ENCODE assay signal across 8 cellular contexts in genomic region chr11:57482782-57483569, GRCh38. TPM values are rescaled to one million over a fixed set of nuclear protein-coding genes. Genes with fewer than 3 reads are reported as not detected.
DNase-seq lines count a peak whose midpoint lies in the region; ATAC-seq, FAIRE-seq and TF ChIP-seq lines count a peak whose summit lies in the region.

No MANE protein-coding gene starts in this region.

- no peaks in the 10 kb centered on the region for H3K9me3 ChIP-seq in CD8-positive, alpha-beta T cell (ENCODE audit: low read length)
- no peaks in the 10 kb centered on the region for H3K9me3 ChIP-seq in Peyer's patch

- peak overlapping the region; percentile 45 for H3K4me3 ChIP-seq in CD8-positive, alpha-beta T cell (ENCODE audit: low read depth, low read length)
- H3K4me3 ChIP-seq in HFF-Myc (replicated peaks; ENCODE audit: low read depth, low read length) (peak overlapping the region; percentile 35), Peyer's patch (peak overlapping the region in 2 of 4 donors; percentile 8 to 34)

- TF ChIP-seq CTCF in CD8-positive, alpha-beta T cell (IDR thresholded peaks at IDR 0.05) = peak; percentile 64
- peak; percentile 75 for TF ChIP-seq CTCF in HFF-Myc (IDR thresholded peaks at IDR 0.05; ENCODE audit: low read depth, low read length, missing control alignments)
- peak in 5 of 6 experiments; percentile 19 to 51 (median 46) for TF ChIP-seq CTCF in Peyer's patch (IDR thresholded peaks at IDR 0.05)

- H3K9me3 Mint-ChIP-seq in CD8-positive, alpha-beta T cell = no peaks in the 10 kb centered on the region
- H3K9me3 Mint-ChIP-seq in activated naive CD8-positive, alpha-beta T cell treated with anti-CD3 and anti-CD28 coated beads for 36 hours = no peaks in the 10 kb centered on the region

- intact Hi-C loops in CD8-positive, alpha-beta T cell (cut with DNase I, micrococcal nuclease) = loop anchor here (1.0 to 10.0 kb wide), 3 partner anchors 26 to 638 kb away; no protein-coding TSS in a partner anchor

- H3K36me3 Mint-ChIP-seq in CD8-positive, alpha-beta T cell = peaks cover 29% of the 10 kb centered on the region
- peaks cover 21% of the 10 kb centered on the region for H3K36me3 Mint-ChIP-seq in activated naive CD8-positive, alpha-beta T cell treated with anti-CD3 and anti-CD28 coated beads for 36 hours

- ATAC-seq in CD8-positive, alpha-beta T cell = peak; percentile 83
- no peak for ATAC-seq in GM21619 (IDR thresholded peaks at IDR 0.05; ENCODE audit: unreplicated experiment)

- peaks cover 21% of the 10 kb centered on the region for H3K27me3 Mint-ChIP-seq in CD8-positive, alpha-beta T cell (ENCODE audit: low read depth)
- H3K27me3 Mint-ChIP-seq in activated naive CD8-positive, alpha-beta T cell treated with anti-CD3 and anti-CD28 coated beads for 36 hours = peaks cover 11% of the 10 kb centered on the region

- peak in 5 of 7 experiments; percentile 45 to 72 (median 67) for DNase-seq in CD8-positive, alpha-beta T cell
- DNase-seq in HFF-Myc (ENCODE audit: extremely low read depth, low read depth) (no peak), Peyer's patch (peak; percentile 33 to 61 (median 56)), hepatic stellate cell (ENCODE audit: low spot score) (peak; percentile 71), urothelium cell line (ENCODE audit: low spot score) (no peak)
- peak; percentile 84 for DNase-seq in activated naive CD8-positive, alpha-beta T cell treated with anti-CD3 and anti-CD28 coated beads for 36 hours
- DNase-seq in stimulated activated CD4-positive, alpha-beta T cell treated with anti-CD3 and anti-CD28 coated beads, Interleukin-1b, Interleukin-23, amount 100 ng/mL, for 24 hours (ENCODE audit: low read depth in 4 of 4, low spot score in 1 of 4) = peak; percentile 42 to 61 (median 56)

- H3K4me3 Mint-ChIP-seq in CD8-positive, alpha-beta T cell = peak overlapping the region; percentile 8
- H3K4me3 Mint-ChIP-seq in activated naive CD8-positive, alpha-beta T cell treated with anti-CD3 and anti-CD28 coated beads for 36 hours = peak overlapping the region; percentile 35

- H3K27ac Mint-ChIP-seq in CD8-positive, alpha-beta T cell = no peak overlapping the region
- no peak overlapping the region for H3K27ac Mint-ChIP-seq in activated naive CD8-positive, alpha-beta T cell treated with anti-CD3 and anti-CD28 coated beads for 36 hours

- CTCF ChIA-PET in CD8-positive, alpha-beta T cell (lab: Charles Lee) = interaction anchor here (0.6 to 13.9 kb wide), 14 partner anchors 10 to 246 kb away, joined by 3 to 237 read pairs (median 4); partner anchors contain the start of genes RTN4RL2 and TIMM10

- H3K4me1 Mint-ChIP-seq in CD8-positive, alpha-beta T cell (ENCODE audit: low read depth) = peaks cover 13% of the 10 kb centered on the region
- peaks cover 13% of the 10 kb centered on the region for H3K4me1 Mint-ChIP-seq in activated naive CD8-positive, alpha-beta T cell treated with anti-CD3 and anti-CD28 coated beads for 36 hours

- H3K27ac ChIP-seq in CD8-positive, alpha-beta T cell (ENCODE audit: low read depth, low read length) = no peak overlapping the region
- H3K27ac ChIP-seq in Peyer's patch = peak overlapping the region in 1 of 4 donors; percentile 10

- H3K4me1 ChIP-seq in CD8-positive, alpha-beta T cell (ENCODE audit: insufficient read depth, low read length) = peaks cover 6% of the 10 kb centered on the region
- H3K4me1 ChIP-seq in Peyer's patch = peaks cover 0 to 19% (median 10%) of the 10 kb centered on the region in 4 donors

- H3K36me3 ChIP-seq in CD8-positive, alpha-beta T cell (ENCODE audit: insufficient read depth, low read length) = peaks cover 3% of the 10 kb centered on the region
- H3K36me3 ChIP-seq in Peyer's patch = peaks cover 0 to 12% (median 0%) of the 10 kb centered on the region in 3 donors

- H3K27me3 ChIP-seq in CD8-positive, alpha-beta T cell (ENCODE audit: insufficient read depth, low read length) = peaks cover 10% of the 10 kb centered on the region
- H3K27me3 ChIP-seq in Peyer's patch = no peaks in the 10 kb centered on the region

- TF ChIP-seq POLR2A in Peyer's patch (IDR thresholded peaks at IDR 0.05) = no peak

- POLR2A ChIA-PET in CD8-positive, alpha-beta T cell (lab: Charles Lee) = interaction anchor here (1.2 to 1.4 kb wide), 2 partner anchors 24 to 26 kb away, joined by 3 read pairs; no protein-coding TSS in a partner anchor

- FAIRE-seq in urothelium cell line (lab: Jason Lieb, UNC) = no peak

RNA-seq across cellular contexts. Expression of gene RTN4RL2, which starts 22.6 kb away (rescaled TPM):
- total RNA-seq in CD8-positive, alpha-beta T cell = under 1 TPM; 0.16 to 0.31 TPM
- total RNA-seq in Peyer's patch = 1 to 10 TPM in 1 of 4 donors, not detected in 3; 1.2 TPM
- under 1 TPM; 0.43 to 0.44 TPM for total RNA-seq in activated naive CD8-positive, alpha-beta T cell treated with anti-CD3 and anti-CD28 coated beads for 36 hours

RNA-seq across cellular contexts. Expression of gene SLC43A1, which starts 32.5 kb away (rescaled TPM):
- 1 to 10 TPM; 4.4 to 7.5 TPM for total RNA-seq in CD8-positive, alpha-beta T cell
- total RNA-seq in Peyer's patch = 10 to 100 TPM in 3 of 4 donors, 1 to 10 TPM in 1; 4.6 to 19.0 (median 11.2) TPM
- 10 to 100 TPM; 36.8 to 37.1 TPM for total RNA-seq in activated naive CD8-positive, alpha-beta T cell treated with anti-CD3 and anti-CD28 coated beads for 36 hours

RNA-seq across cellular contexts. Expression of gene TIMM10, which starts 47.6 kb away (rescaled TPM):
- total RNA-seq in CD8-positive, alpha-beta T cell = 10 to 100 TPM; 16.4 to 18.9 TPM
- 10 to 100 TPM; 16.8 to 39.6 (median 19.6) TPM for total RNA-seq in Peyer's patch
- 100 to 1,000 TPM; 134 to 137 TPM for total RNA-seq in activated naive CD8-positive, alpha-beta T cell treated with anti-CD3 and anti-CD28 coated beads for 36 hours

RNA-seq across cellular contexts. Expression of gene SMTNL1, which starts 54.4 kb away (rescaled TPM):
- not detected for total RNA-seq in CD8-positive, alpha-beta T cell
- total RNA-seq in Peyer's patch = not detected
- not detected for total RNA-seq in activated naive CD8-positive, alpha-beta T cell treated with anti-CD3 and anti-CD28 coated beads for 36 hours

RNA-seq across cellular contexts. Expression of gene SLC43A3, which starts 56.1 kb away (rescaled TPM):
- 10 to 100 TPM in 1 of 2 experiments, 1 to 10 TPM in 1; 9.3 to 11.3 TPM for total RNA-seq in CD8-positive, alpha-beta T cell
- 10 to 100 TPM in 3 of 4 donors, 1 to 10 TPM in 1; 5.1 to 38.8 (median 17.6) TPM for total RNA-seq in Peyer's patch
- 100 to 1,000 TPM; 331 to 348 TPM for total RNA-seq in activated naive CD8-positive, alpha-beta T cell treated with anti-CD3 and anti-CD28 coated beads for 36 hours

Comparison
In these comparisons a context has a peak if more than half of its experiments do, and no peak if none do; other contexts are left out.
1. DNase-seq: peak in CD8-positive, alpha-beta T cell (5 of 7), Peyer's patch (3 of 3), activated naive CD8-positive, alpha-beta T cell treated with anti-CD3 and anti-CD28 coated beads for 36 hours (single experiment), hepatic stellate cell (single experiment) and stimulated activated CD4-positive, alpha-beta T cell treated with anti-CD3 and anti-CD28 coated beads, Interleukin-1b, Interleukin-23, amount 100 ng/mL, for 24 hours (4 of 4); none in HFF-Myc (single experiment) and urothelium cell line (single experiment).
2. Peak in every context shown above with its lines, with median percentiles within 50 percentile points of each other: CTCF ChIP-seq.